Comparison of ENCODE assay signal across 8 cellular contexts in the genomic region with DNA sequence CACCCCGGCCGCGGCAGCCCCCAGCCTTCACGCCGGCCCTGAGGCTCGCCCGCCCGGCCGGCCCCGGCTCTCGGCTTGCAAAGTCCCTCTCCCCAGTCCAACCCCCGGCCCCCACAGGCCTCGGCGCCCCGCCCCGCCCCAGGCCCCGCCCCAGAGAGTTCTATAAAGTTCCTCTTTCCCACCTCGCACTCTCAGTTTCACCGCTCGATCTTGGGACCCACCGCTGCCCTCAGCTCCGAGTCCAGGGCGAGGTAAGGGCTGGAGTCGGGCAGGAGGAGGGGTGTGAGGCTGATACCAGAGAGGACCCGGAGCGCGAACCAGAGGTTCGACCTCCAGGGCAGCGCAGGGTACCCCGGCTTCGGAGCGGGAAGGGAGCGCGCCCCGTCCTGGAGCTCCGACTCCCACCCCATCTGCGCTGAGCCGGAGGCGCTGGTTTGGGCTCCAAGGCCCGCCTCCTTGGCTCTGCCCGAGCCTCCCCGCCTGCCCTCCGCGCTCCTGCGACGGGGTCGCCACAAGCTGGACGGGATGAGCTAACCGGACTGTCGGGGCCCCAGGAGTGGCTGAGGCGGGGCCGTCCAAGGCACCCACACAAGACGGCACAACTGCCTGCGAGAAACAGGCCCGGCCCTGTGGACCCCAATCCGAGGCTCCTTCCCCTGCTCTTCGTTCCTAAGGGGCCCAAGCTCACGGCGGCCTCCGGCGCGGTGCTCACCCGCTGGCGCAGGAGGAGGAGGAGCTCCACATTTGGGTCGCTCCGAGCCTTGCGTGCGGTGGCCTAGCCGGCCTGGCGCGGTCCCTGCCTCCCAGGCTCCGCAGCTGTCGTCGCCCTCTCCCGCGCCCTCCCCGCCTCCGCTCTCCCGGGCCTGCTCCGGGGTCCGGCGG. TPM values are rescaled to one million over a fixed set of nuclear protein-coding genes. Genes with fewer than 3 reads are reported as not detected.
A peak's percentile ranks its signal among the peaks of the same experiment; 100 is the strongest.
DNase-seq lines count a peak whose midpoint lies in the region; ATAC-seq and TF ChIP-seq lines count a peak whose summit lies in the region.

A gene (plus strand): TSS at position 194 of the 882 bp plus-strand sequence. CDS start 1,401 bp downstream, outside the sequence.

- H3K36me3 ChIP-seq in osteoblast (ENCODE audit: insufficient read depth, low read length) (no peaks in the 10 kb centered on the region), upper lobe of right lung (no peaks in the 10 kb centered on the region)

- H3K27me3 Mint-ChIP-seq in activated CD4-positive, alpha-beta T cell treated with anti-CD3 and anti-CD28 coated beads, Interleukin-2, amount 10 ng/mL, durations not matched to agents 24 days and 14 days = peaks cover 2% of the 10 kb centered on the region

- H3K4me2 ChIP-seq in osteoblast (ENCODE audit: insufficient read depth, low read length) = peak within 1 kb of the TSS; percentile 43

- H3K36me3 Mint-ChIP-seq in activated CD4-positive, alpha-beta T cell treated with anti-CD3 and anti-CD28 coated beads, Interleukin-2, amount 10 ng/mL, durations not matched to agents 24 days and 14 days (ENCODE audit: low read depth) = peaks cover 45% of the 10 kb centered on the region

- peak within 1 kb of the TSS; percentile 93 for H3K4me3 Mint-ChIP-seq in activated CD4-positive, alpha-beta T cell treated with anti-CD3 and anti-CD28 coated beads, Interleukin-2, amount 10 ng/mL, durations not matched to agents 24 days and 14 days

- peaks cover 40% of the 10 kb centered on the region for H3K4me1 Mint-ChIP-seq in activated CD4-positive, alpha-beta T cell treated with anti-CD3 and anti-CD28 coated beads, Interleukin-2, amount 10 ng/mL, durations not matched to agents 24 days and 14 days

- TF ChIP-seq POLR2A in GM18526 (IDR thresholded peaks at IDR 0.05; ENCODE audit: extremely low read depth, insufficient read length) = peak; percentile 100

- H4K20me1 ChIP-seq in osteoblast (ENCODE audit: insufficient read depth, low read length) = no peaks in the 10 kb centered on the region

- H3K9me3 ChIP-seq in osteoblast (ENCODE audit: low read depth, low read length) (no peaks in the 10 kb centered on the region), upper lobe of right lung (no peaks in the 10 kb centered on the region)

- peak; percentile 92 for DNase-seq in activated CD4-positive, alpha-beta T cell treated with anti-CD3 and anti-CD28 coated beads, Interleukin-2, amount 10 ng/mL, durations not matched to agents 24 days and 14 days
- peak; percentile 9 for DNase-seq in epithelial cell of esophagus (ENCODE audit: low read depth)
- peak; percentile 75 for DNase-seq in osteoblast (ENCODE audit: insufficient read length, low spot score, missing footprints)
- no peak for DNase-seq in upper lobe of right lung
- no peak for DNase-seq in kidney tubule cell (ENCODE audit: low spot score)
- no peak for DNase-seq in OCI-M1 (lab: John Stamatoyannopoulos, UW)

- H3K27ac Mint-ChIP-seq in activated CD4-positive, alpha-beta T cell treated with anti-CD3 and anti-CD28 coated beads, Interleukin-2, amount 10 ng/mL, durations not matched to agents 24 days and 14 days = peak within 1 kb of the TSS; percentile 98

- H3K4me3 ChIP-seq in epithelial cell of esophagus (ENCODE audit: low read length) (no peak within 1 kb of the TSS), osteoblast (ENCODE audit: insufficient read depth, low read length) (peak within 1 kb of the TSS; percentile 25), upper lobe of right lung (peak within 1 kb of the TSS; percentile 49)

- H3K27me3 ChIP-seq in osteoblast (ENCODE audit: insufficient read depth, low read length) (peaks cover 81% of the 10 kb centered on the region), upper lobe of right lung (peaks cover 50% of the 10 kb centered on the region)

- H3K27ac ChIP-seq in osteoblast (ENCODE audit: low read depth, low read length) (no peak within 1 kb of the TSS), upper lobe of right lung (peak within 1 kb of the TSS; percentile 2)

- TF ChIP-seq CTCF in epithelial cell of esophagus (IDR thresholded peaks at IDR 0.05; ENCODE audit: insufficient read depth, low read depth, low read length, missing control alignments) = no peak
- no peak for TF ChIP-seq CTCF in osteoblast (IDR thresholded peaks at IDR 0.05; ENCODE audit: extremely low read depth, low read depth, low read length)
- TF ChIP-seq CTCF in upper lobe of right lung (IDR thresholded peaks at IDR 0.05) = no peak

- peaks cover 3% of the 10 kb centered on the region for H3K4me1 ChIP-seq in osteoblast (ENCODE audit: insufficient read depth, low read length)
- H3K4me1 ChIP-seq in upper lobe of right lung = peaks cover 31% of the 10 kb centered on the region

- H3K9me3 Mint-ChIP-seq in activated CD4-positive, alpha-beta T cell treated with anti-CD3 and anti-CD28 coated beads, Interleukin-2, amount 10 ng/mL, durations not matched to agents 24 days and 14 days = peaks cover 5% of the 10 kb centered on the region

- H3K79me2 ChIP-seq in osteoblast (ENCODE audit: insufficient read depth, low read length) = no peaks in the 10 kb centered on the region

- H2AFZ ChIP-seq in osteoblast (ENCODE audit: low read length) = no peak within 1 kb of the TSS

- intact Hi-C loops in activated CD4-positive, alpha-beta T cell treated with anti-CD3 and anti-CD28 coated beads, Interleukin-2, amount 10 ng/mL, durations not matched to agents 24 days and 14 days (cut with micrococcal nuclease) = loop anchor here (1.0 to 5.0 kb wide), 6 partner anchors 8 to 319 kb away; no protein-coding TSS in a partner anchor
- intact Hi-C loops in upper lobe of right lung (cut with DNase I) = no loop called here

- peak; percentile 46 for ATAC-seq in HG02885 (IDR thresholded peaks at IDR 0.05; ENCODE audit: poor library complexity, unreplicated experiment)
- peak; percentile 53 for ATAC-seq in upper lobe of right lung

RNA-seq across cellular contexts. Expression of the gene that starts here (rescaled TPM):
- total RNA-seq in activated CD4-positive, alpha-beta T cell treated with anti-CD3 and anti-CD28 coated beads, Interleukin-2, amount 10 ng/mL, durations not matched to agents 24 days and 14 days = 831 and 846 TPM in 2 replicates
- total RNA-seq in osteoblast (under 0.01 TPM in 2 replicates), upper lobe of right lung (3.7 TPM)

Comparison
In these comparisons a context has a peak if more than half of its experiments do, and no peak if none do; other contexts are left out.
1. RNA of the gene that starts here (total RNA-seq): 831 to 846 TPM in activated CD4-positive, alpha-beta T cell treated with anti-CD3 and anti-CD28 coated beads, Interleukin-2, amount 10 ng/mL, durations not matched to agents 24 days and 14 days; 3.7 TPM in upper lobe of right lung (single experiment) and under 0.01 TPM in osteoblast; every median in the first group is over 100 times any median in the second.
2. Peak in DNase-seq, H3K4me3 ChIP-seq and H3K4me2 ChIP-seq in osteoblast; RNA of the gene not detected or under 1 TPM.
3. DNase-seq: peak in activated CD4-positive, alpha-beta T cell treated with anti-CD3 and anti-CD28 coated beads, Interleukin-2, amount 10 ng/mL, durations not matched to agents 24 days and 14 days (single experiment) and epithelial cell of esophagus (single experiment); none in upper lobe of right lung (single experiment), kidney tubule cell (single experiment) and OCI-M1 (single experiment).